ENCODE assay signal across 27 cellular contexts in the genomic region with DNA sequence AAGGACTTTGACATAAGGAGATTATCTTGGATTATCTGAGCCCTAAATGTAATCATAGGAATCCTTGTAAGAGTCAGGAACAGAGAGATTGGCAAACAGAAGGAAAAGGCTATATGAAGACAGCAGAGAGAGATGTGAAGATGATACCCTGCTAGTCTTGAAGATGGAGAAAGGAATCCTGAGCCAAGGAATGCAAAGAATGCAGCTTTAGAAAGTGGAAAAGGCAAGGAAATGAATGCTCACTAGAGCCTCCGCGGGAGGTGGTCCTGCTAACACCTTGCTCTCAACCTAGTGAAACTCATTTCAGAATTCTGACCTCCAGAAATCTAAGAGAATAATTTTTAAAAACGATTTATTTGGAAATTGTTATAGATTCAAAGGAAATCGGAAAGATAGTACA.
"Had no signal": no experiment of that assay in that cellular context is flagged by ENCODE, and none has a peak within 500 bp of the region (broad histone marks: within the 10 kb centered on the region; RNA-seq: fewer than 3 reads in every experiment).

No MANE protein-coding gene starts in this region.

- H3K4me3 Mint-ChIP-seq: activated naive CD4-positive, alpha-beta T cell treated with anti-CD3 and anti-CD28 coated beads, Interleukin-2, amount 10 ng/mL, durations not matched to agents 7 days and 5 days; naive thymus-derived CD8-positive, alpha-beta T cell; neural crest cell; stimulated activated effector memory CD8-positive, alpha-beta T cell treated with anti-CD3 and anti-CD28 coated beads, Interleukin-12 subunit alpha, Interleukin-12 subunit beta, amount 100 ng/mL, for 72 hours; stimulated activated naive CD8-positive, alpha-beta T cell treated with anti-CD3 and anti-CD28 coated beads, Interleukin-15, Interleukin-2, amounts not matched to agents 100 ng/mL and 50 ng/mL, for 24 hours; T-cell; type B pancreatic cell had no signal

- DNase-seq: activated CD4-positive, alpha-beta T cell treated with anti-CD3 and anti-CD28 coated beads for 4 hours; activated CD4-positive, alpha-beta T cell treated with anti-CD3 and anti-CD28 coated beads, Interleukin-2, amount 50 U/mL, for 4 hours; activated CD4-positive, CD25-positive, alpha-beta regulatory T cell; activated effector memory CD4-positive, alpha-beta T cell treated with anti-CD3 and anti-CD28 coated beads, Interleukin-2, amount 50 U/mL, for 16 hours; activated naive CD4-positive, alpha-beta T cell treated with anti-CD3 and anti-CD28 coated beads, Interleukin-2, amount 10 ng/mL, durations not matched to agents 7 days and 5 days; activated T-cell treated with anti-CD3 and anti-CD28 coated beads for 4 hours; amygdala; central memory CD4-positive, alpha-beta T cell; foreskin fibroblast; head of caudate nucleus; hypothalamus; naive thymus-derived CD8-positive, alpha-beta T cell; occipital lobe; psoas muscle; sigmoid colon; small intestine; stimulated activated CD4-positive, alpha-beta T cell treated with anti-CD3 and anti-CD28 coated beads, Interleukin-4, amount 100 ng/mL, for 24 hours; T-cell had no signal

- H3K27me3 Mint-ChIP-seq: activated naive CD4-positive, alpha-beta T cell treated with anti-CD3 and anti-CD28 coated beads, Interleukin-2, amount 10 ng/mL, durations not matched to agents 7 days and 5 days had no signal

- H3K27me3 ChIP-seq: breast epithelium, sigmoid colon, vagina had no signal

- H3K9me3 ChIP-seq: vagina had no signal

- H3K4me1 Mint-ChIP-seq: activated naive CD4-positive, alpha-beta T cell treated with anti-CD3 and anti-CD28 coated beads, Interleukin-2, amount 10 ng/mL, durations not matched to agents 7 days and 5 days; naive thymus-derived CD8-positive, alpha-beta T cell; stimulated activated effector memory CD8-positive, alpha-beta T cell treated with anti-CD3 and anti-CD28 coated beads, Interleukin-12 subunit alpha, Interleukin-12 subunit beta, amount 100 ng/mL, for 72 hours; T-cell had no signal

- H3K27ac Mint-ChIP-seq: activated naive CD4-positive, alpha-beta T cell treated with anti-CD3 and anti-CD28 coated beads, Interleukin-2, amount 10 ng/mL, durations not matched to agents 7 days and 5 days; naive thymus-derived CD8-positive, alpha-beta T cell; stimulated activated effector memory CD8-positive, alpha-beta T cell treated with anti-CD3 and anti-CD28 coated beads, Interleukin-12 subunit alpha, Interleukin-12 subunit beta, amount 100 ng/mL, for 72 hours; stimulated activated naive CD8-positive, alpha-beta T cell treated with anti-CD3 and anti-CD28 coated beads, Interleukin-15, Interleukin-2, amounts not matched to agents 100 ng/mL and 50 ng/mL, for 24 hours; T-cell; type B pancreatic cell had no signal

- H3K4me1 ChIP-seq: breast epithelium, parathyroid adenoma, psoas muscle, vagina had no signal

- H3K36me3 ChIP-seq: breast epithelium, sigmoid colon, thoracic aorta, vagina had no signal

- H3K27ac ChIP-seq: breast epithelium, parathyroid adenoma, psoas muscle, sigmoid colon, thoracic aorta, vagina had no signal

- H3K36me3 Mint-ChIP-seq: activated naive CD4-positive, alpha-beta T cell treated with anti-CD3 and anti-CD28 coated beads, Interleukin-2, amount 10 ng/mL, durations not matched to agents 7 days and 5 days; stimulated activated effector memory CD8-positive, alpha-beta T cell treated with anti-CD3 and anti-CD28 coated beads, Interleukin-12 subunit alpha, Interleukin-12 subunit beta, amount 100 ng/mL, for 72 hours; T-cell; type B pancreatic cell had no signal

- H3K4me3 ChIP-seq: breast epithelium, psoas muscle, sigmoid colon, thoracic aorta, vagina had no signal

- ATAC-seq: esophagus mucosa; naive thymus-derived CD8-positive, alpha-beta T cell; psoas muscle; stimulated activated effector memory CD8-positive, alpha-beta T cell treated with anti-CD3 and anti-CD28 coated beads, Interleukin-12 subunit alpha, Interleukin-12 subunit beta, amount 100 ng/mL, for 72 hours; T-cell had no signal
